Comparison of ENCODE assay signal across 1 cellular context in genomic region chrX:137297167-137297566, GRCh38.
TF ChIP-seq lines count a peak whose summit lies in the region.

No MANE protein-coding gene starts in this region.

TF ChIP-seq in A549, 52 proteins besides CTCF, POLR2A, EP300 and RAD21 (continued from another document):
- TF ChIP-seq ATOH8 (CRISPR knock-in tag; IDR thresholded peaks at IDR 0.05; ENCODE audit: low read depth) = no peak
- no peak for TF ChIP-seq JUNB (IDR thresholded peaks at IDR 0.05)
TF ChIP-seq in A549: peak in this region for 0.
